ENCODE assay signal across 8 cellular contexts in genomic region chr20:4720121-4720976, GRCh38. TPM values are rescaled to one million over a fixed set of nuclear protein-coding genes. Genes with fewer than 3 reads are reported as not detected.
DNase-seq lines count a peak whose midpoint lies in the region; ATAC-seq and TF ChIP-seq lines count a peak whose summit lies in the region.

No MANE protein-coding gene starts in this region.

- peaks cover 2% of the 10 kb centered on the region for H3K27me3 Mint-ChIP-seq in HFFc6 (ENCODE audit: insufficient read depth)
- H3K27me3 Mint-ChIP-seq in T-helper 17 cell: peaks cover 6% of the 10 kb centered on the region

- H3K4me3 ChIP-seq in right atrium auricular region: no peak overlapping the region
- H3K4me3 ChIP-seq in retinal pigment epithelial cell (ENCODE audit: low read length): no peak overlapping the region

- H3K27ac ChIP-seq in right atrium auricular region: peak overlapping the region; percentile 53 to 61

- no peaks in the 10 kb centered on the region for H3K27me3 ChIP-seq in right atrium auricular region

- no peaks in the 10 kb centered on the region for H3K36me3 Mint-ChIP-seq in HFFc6 (ENCODE audit: low read depth)
- no peaks in the 10 kb centered on the region for H3K36me3 Mint-ChIP-seq in T-helper 17 cell (ENCODE audit: low read depth)

- H3K9me3 Mint-ChIP-seq in HFFc6: no peaks in the 10 kb centered on the region

- peak; percentile 94 for ATAC-seq in T-helper 17 cell

- peaks cover 0 to 9% of the 10 kb centered on the region in 2 donors for H3K4me1 ChIP-seq in right atrium auricular region

- H3K36me3 ChIP-seq in right atrium auricular region: no peaks in the 10 kb centered on the region

- H3K9me3 ChIP-seq in T-helper 17 cell (ENCODE audit: control insufficient read depth, low read length, poor library complexity, severe bottlenecking) (no peaks in the 10 kb centered on the region), right atrium auricular region (no peaks in the 10 kb centered on the region)

- H3K27ac Mint-ChIP-seq in HFFc6 (peak overlapping the region; percentile 80), T-helper 17 cell (peak overlapping the region; percentile 79)

- H3K4me3 Mint-ChIP-seq in HFFc6: peak overlapping the region; percentile 23; the same call in 1 of the 2 replicates
- H3K4me3 Mint-ChIP-seq in T-helper 17 cell: peak overlapping the region; percentile 57

- TF ChIP-seq CTCF in GM12873 (IDR thresholded peaks at IDR 0.05; ENCODE audit: insufficient read depth, low read depth, low read length, missing control alignments) (peak; percentile 80), HFFc6 (IDR thresholded peaks at IDR 0.05) (peak; percentile 88), right atrium auricular region (IDR thresholded peaks at IDR 0.05) (peak; percentile 48 to 85), retinal pigment epithelial cell (conservative IDR thresholded peaks at IDR 0.05; ENCODE audit: low read depth, low read length) (peak; percentile 75)

- peaks cover 23% of the 10 kb centered on the region for H3K4me1 Mint-ChIP-seq in HFFc6 (ENCODE audit: low read depth)
- H3K4me1 Mint-ChIP-seq in T-helper 17 cell: peaks cover 8% of the 10 kb centered on the region

- DNase-seq in HFFc6: peak; percentile 68
- DNase-seq in MV-4-11 (lab: John Stamatoyannopoulos, UW): peak; percentile 96
- DNase-seq in T-helper 17 cell: peak; percentile 53 to 68 (median 56)
- peak in 54 of 56 donors; percentile 13 to 87 (median 64) for DNase-seq in amygdala (lab: John Stamatoyannopoulos, UW)
- peak; percentile 87 for DNase-seq in right atrium auricular region (ENCODE audit: low spot score)
- DNase-seq in retinal pigment epithelial cell (ENCODE audit: low read depth): no peak
- DNase-seq in NCI-H128 (lab: John Stamatoyannopoulos, UW; ENCODE audit: unreplicated experiment): no peak

RNA-seq across cellular contexts. Expression of gene PRND, which starts 1.4 kb away (rescaled TPM):
- total RNA-seq in HFFc6 (2021; fragmentation: NEBNext Ultra II Directional; extraction: Animal tissue kit (Norgen Biotek cat#: 25700)): under 1 TPM; 0.31 to 0.62 (median 0.49) TPM
- not detected for total RNA-seq in T-helper 17 cell
- not detected for total RNA-seq in right atrium auricular region

RNA-seq across cellular contexts. Expression of gene PRNP, which starts 34.1 kb away (rescaled TPM):
- 100 to 1,000 TPM; 378 to 900 (median 434) TPM for total RNA-seq in HFFc6 (2021; fragmentation: NEBNext Ultra II Directional; extraction: Animal tissue kit (Norgen Biotek cat#: 25700))
- total RNA-seq in T-helper 17 cell (10 to 100 TPM; 86.0 to 96.1 TPM), right atrium auricular region (100 to 1,000 TPM; 156 to 221 TPM)

Comparison
In these comparisons a context has a peak if more than half of its experiments do, and no peak if none do; other contexts are left out.
1. DNase-seq: peak in HFFc6 (single experiment), MV-4-11 (single experiment), T-helper 17 cell (3 of 3), amygdala (54 of 56) and right atrium auricular region (single experiment); none in retinal pigment epithelial cell (single experiment) and NCI-H128 (single experiment).
2. Peak in every context shown above with its lines, with median percentiles within 50 percentile points of each other: CTCF ChIP-seq.